Comparison of ENCODE assay signal across 22 cellular contexts in genomic region chr17:65193305-65194293, GRCh38. TPM values are rescaled to one million over a fixed set of nuclear protein-coding genes. Genes with fewer than 3 reads are reported as not detected.
DNase-seq lines count a peak whose midpoint lies in the region; TF ChIP-seq lines count a peak whose summit lies in the region.
"Had no signal": no experiment of that assay in that cellular context is flagged by ENCODE, and none has a peak within 500 bp of the region (broad histone marks: within the 10 kb centered on the region; RNA-seq: fewer than 3 reads in every experiment).

No MANE protein-coding gene starts in this region.

- CTCF ChIA-PET in Caco-2 (lab: Charles Lee): no interaction called here

- no peak overlapping the region for H3K4me3 ChIP-seq in Caco-2 (ENCODE audit: low read depth, low read length)
- H3K4me3 ChIP-seq: GM23248, spleen had no signal

- no peaks in the 10 kb centered on the region for H3K36me3 ChIP-seq in Caco-2 (ENCODE audit: control insufficient read depth, insufficient read depth, low read length)
- H3K36me3 ChIP-seq: spleen had no signal

- peaks cover under 1% of the 10 kb centered on the region for H3K27me3 Mint-ChIP-seq in Caco-2 (ENCODE audit: insufficient read depth, unreplicated experiment)
- H3K27me3 Mint-ChIP-seq: activated B cell treated with CpG ODN at 0.5 μM for 24 hours; activated naive CD8-positive, alpha-beta T cell treated with anti-CD3 and anti-CD28 coated beads for 36 hours; CD8-positive, alpha-beta memory T cell; T-helper 17 cell had no signal

- H3K4me3 Mint-ChIP-seq in Caco-2 (ENCODE audit: unreplicated experiment): no peak overlapping the region
- H3K4me3 Mint-ChIP-seq: activated B cell treated with CpG ODN at 0.5 μM for 24 hours; activated naive CD8-positive, alpha-beta T cell treated with anti-CD3 and anti-CD28 coated beads for 36 hours; CD8-positive, alpha-beta memory T cell; dendritic cell treated with granulocyte-macrophage colony-stimulating factor and Interleukin-4, amounts not matched to agents 40 ng/mL and 50 ng/mL, for 4 days; T-helper 17 cell had no signal

- no peak for TF ChIP-seq CTCF in Caco-2 (IDR thresholded peaks at IDR 0.05; ENCODE audit: insufficient read depth in 1 of 2, low read depth in 1 of 2, low read length in 1 of 2, severe bottlenecking in 1 of 2, unreplicated experiment in 1 of 2)

- POLR2A ChIA-PET in Caco-2 (lab: Charles Lee): no interaction called here

- peaks cover 5% of the 10 kb centered on the region for H3K4me1 Mint-ChIP-seq in Caco-2 (ENCODE audit: low read depth, unreplicated experiment)
- H3K4me1 Mint-ChIP-seq: activated B cell treated with CpG ODN at 0.5 μM for 24 hours had no signal

- no peaks in the 10 kb centered on the region for H3K9me3 Mint-ChIP-seq in Caco-2 (ENCODE audit: unreplicated experiment)
- H3K9me3 Mint-ChIP-seq: activated B cell treated with CpG ODN at 0.5 μM for 24 hours; activated naive CD8-positive, alpha-beta T cell treated with anti-CD3 and anti-CD28 coated beads for 36 hours; CD8-positive, alpha-beta memory T cell; dendritic cell treated with granulocyte-macrophage colony-stimulating factor and Interleukin-4, amounts not matched to agents 40 ng/mL and 50 ng/mL, for 4 days had no signal

- no peak overlapping the region for H3K27ac Mint-ChIP-seq in Caco-2 (ENCODE audit: unreplicated experiment)
- H3K27ac Mint-ChIP-seq: activated B cell treated with CpG ODN at 0.5 μM for 24 hours; activated naive CD8-positive, alpha-beta T cell treated with anti-CD3 and anti-CD28 coated beads for 36 hours; dendritic cell treated with granulocyte-macrophage colony-stimulating factor and Interleukin-4, amounts not matched to agents 40 ng/mL and 50 ng/mL, for 4 days; T-helper 17 cell had no signal

- no peaks in the 10 kb centered on the region for H3K9me3 ChIP-seq in Caco-2
- H3K9me3 ChIP-seq: spleen had no signal

- no peaks in the 10 kb centered on the region for H3K27me3 ChIP-seq in Caco-2 (replicated peaks; ENCODE audit: control insufficient read depth, insufficient read depth, low read length)
- H3K27me3 ChIP-seq: spleen had no signal

- H3K36me3 Mint-ChIP-seq in Caco-2 (ENCODE audit: insufficient read depth, unreplicated experiment): no peaks in the 10 kb centered on the region
- H3K36me3 Mint-ChIP-seq: activated naive CD8-positive, alpha-beta T cell treated with anti-CD3 and anti-CD28 coated beads for 36 hours; CD8-positive, alpha-beta memory T cell had no signal

- no peaks in the 10 kb centered on the region for H3K4me1 ChIP-seq in Caco-2

- intact Hi-C loops in Caco-2 (cut with micrococcal nuclease; ENCODE audit: unreplicated experiment): no loop called here

- no TSS peak for BruUV-seq in Caco-2 (replicated peaks; lab: Mats Ljungman, UMichigan)

- DNase-seq in EH (ENCODE audit: low read depth): peak; percentile 65
- peak; percentile 65 for DNase-seq in MV-4-11 (lab: John Stamatoyannopoulos, UW)
- DNase-seq in astrocyte of the hippocampus (ENCODE audit: low read depth, low spot score): peak; percentile 25
- DNase-seq in lung microvascular endothelial cell (ENCODE audit: low read depth in 2 of 2): peak; percentile 16 to 25
- DNase-seq in NK-92 treated with Interleukin-12 subunit alpha and Interleukin-12 subunit beta, amount 100 ng/mL, for 24 hours (lab: John Stamatoyannopoulos, UW): no peak
- DNase-seq in Caco-2: no peak
- no peak for DNase-seq in NCI-H2171 treated with DMSO at 0.1 percent for 48 hours (lab: John Stamatoyannopoulos, UW)
- DNase-seq: activated B cell treated with CpG ODN at 0.5 μM for 24 hours; activated naive CD8-positive, alpha-beta T cell treated with anti-CD3 and anti-CD28 coated beads for 36 hours; activated T-cell treated with anti-CD3 and anti-CD28 coated beads, Interleukin-2, amount 50 U/mL, for 48 hours; CD8-positive, alpha-beta memory T cell; DMS79 treated with DMSO at 0.1 percent for 48 hours; GM23248; Kasumi-1; midbrain; NCI-H1417; NCI-H526; SIG-M5; spleen; T-helper 17 cell had no signal

RNA-seq across cellular contexts. Expression of gene RGS9, which starts 56.4 kb away (rescaled TPM):
- total RNA-seq in lung microvascular endothelial cell (0.60 and 0.65 TPM in 2 replicates), Caco-2 (2022) (5.5 and 6.3 TPM in 2 replicates)
- total RNA-seq: HT-29 had no signal

Comparison
In these comparisons a context has a peak if more than half of its experiments do, and no peak if none do; other contexts are left out.
1. DNase-seq: peak in EH (single experiment), MV-4-11 (single experiment), astrocyte of the hippocampus (single experiment) and lung microvascular endothelial cell (2 of 2); none in NK-92 treated with Interleukin-12 subunit alpha and Interleukin-12 subunit beta, amount 100 ng/mL, for 24 hours (single experiment), Caco-2 (0 of 2) and NCI-H2171 treated with DMSO at 0.1 percent for 48 hours (single experiment).